In the genomic region with DNA sequence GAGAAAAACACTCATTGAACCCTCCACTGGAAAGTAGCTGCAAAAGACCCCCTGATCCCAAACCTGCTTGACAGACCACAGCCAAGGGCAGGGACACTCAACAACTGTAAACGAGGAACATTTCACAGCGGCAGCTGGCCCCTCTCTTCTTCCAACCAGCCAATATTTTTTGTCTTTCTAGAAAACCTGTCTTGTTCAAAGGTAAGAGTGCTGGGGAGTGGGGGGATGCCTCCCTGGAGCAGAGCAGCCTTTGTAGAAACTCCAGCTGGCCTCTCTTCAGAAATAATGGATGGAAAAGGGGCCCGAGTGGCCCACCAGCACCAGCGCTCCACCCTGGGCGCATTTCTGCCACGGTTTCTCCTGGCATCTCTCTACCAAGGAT, we compare ENCODE assay signal across 9 cellular contexts.
DNase-seq lines count a peak whose midpoint lies in the region; ATAC-seq and TF ChIP-seq lines count a peak whose summit lies in the region.
"Had no signal": no experiment of that assay in that cellular context is flagged by ENCODE, and none has a peak within 500 bp of the region (broad histone marks: within the 10 kb centered on the region; RNA-seq: fewer than 3 reads in every experiment).

No MANE protein-coding gene starts in this region.

- H3K27me3 ChIP-seq in ectodermal cell (ENCODE audit: control insufficient read depth, insufficient read depth, low read length, poor library complexity, severe bottlenecking), result peaks cover 9% of the 10 kb centered on the region
- H3K27me3 ChIP-seq in neural progenitor cell, result peaks cover 11% of the 10 kb centered on the region

- H3K36me3 ChIP-seq in ectodermal cell (ENCODE audit: control insufficient read depth, insufficient read depth, low read length), result no peaks in the 10 kb centered on the region
- H3K36me3 ChIP-seq in neural progenitor cell, result no peaks in the 10 kb centered on the region
- H3K36me3 ChIP-seq: heart left ventricle had no signal

- peak overlapping the region; percentile 63 for H3K4me3 Mint-ChIP-seq in neural progenitor cell

- H3K9ac ChIP-seq in neural progenitor cell, result no peak overlapping the region

- peak; percentile 5 for ATAC-seq in HG03432 (IDR thresholded peaks at IDR 0.05; ENCODE audit: unreplicated experiment)
- no peak for ATAC-seq in left colon
- ATAC-seq: heart left ventricle had no signal

- no peaks in the 10 kb centered on the region for H4K20me1 ChIP-seq in neural progenitor cell (ENCODE audit: low read depth)

- peak overlapping the region; percentile 62 for H3K27ac Mint-ChIP-seq in neural progenitor cell

- H3K27ac ChIP-seq in ectodermal cell (ENCODE audit: insufficient read depth, low read depth, low read length, poor library complexity, severe bottlenecking) (no peak overlapping the region), neural progenitor cell (peak overlapping the region; percentile 96)
- H3K27ac ChIP-seq: heart left ventricle had no signal

- no peak overlapping the region for H2AFZ ChIP-seq in neural progenitor cell (replicated peaks)

- peaks cover 17% of the 10 kb centered on the region for H3K9me3 Mint-ChIP-seq in neural progenitor cell

- H3K27me3 Mint-ChIP-seq in neural progenitor cell (ENCODE audit: insufficient read depth, low read depth), result peaks cover 8% of the 10 kb centered on the region

- H3K9me3 ChIP-seq in ectodermal cell (ENCODE audit: control insufficient read depth, low read length) (no peaks in the 10 kb centered on the region), neural progenitor cell (ENCODE audit: low read depth) (peaks cover 9% of the 10 kb centered on the region)

- H3K4me1 ChIP-seq in ectodermal cell (ENCODE audit: control insufficient read depth, insufficient read depth, low read length) (peaks cover 11% of the 10 kb centered on the region), neural progenitor cell (peaks cover 38% of the 10 kb centered on the region)

- 23 to 36% methylated on average over 6 of the region's 6 CpGs for WGBS in ectodermal cell, 2 experiments

- intact Hi-C loops in left colon (cut with DNase I, micrococcal nuclease), result no loop called here

- peak overlapping the region; percentile 77 for H3K4me3 ChIP-seq in GM12875 (ENCODE audit: low read depth, low read length)
- peak overlapping the region; percentile 22 for H3K4me3 ChIP-seq in ectodermal cell (ENCODE audit: insufficient read depth, low read depth, low read length)
- peak overlapping the region; percentile 51 for H3K4me3 ChIP-seq in neural progenitor cell

- DNase-seq in neural progenitor cell (ENCODE audit: low spot score), result no peak
- DNase-seq in left colon, result no peak
- no peak for DNase-seq in glomerular visceral epithelial cell (ENCODE audit: extremely low spot score)
- no peak for DNase-seq in activated CD4-positive, alpha-beta T cell treated with anti-CD3 and anti-CD28 coated beads for 4 hours
- no peak for DNase-seq in T1000 (lab: John Stamatoyannopoulos, UW)
- DNase-seq: heart left ventricle had no signal

- TF ChIP-seq CTCF in GM12875 (IDR thresholded peaks at IDR 0.05; ENCODE audit: borderline replicate concordance, insufficient read depth, low read depth, low read length) (no peak), neural progenitor cell (IDR thresholded peaks at IDR 0.05) (no peak)

- peaks cover 45% of the 10 kb centered on the region for H3F3A ChIP-seq in neural progenitor cell (ENCODE audit: low read depth)

- H3K36me3 Mint-ChIP-seq in neural progenitor cell, result peaks cover 10% of the 10 kb centered on the region

- no peaks in the 10 kb centered on the region for H3K79me2 ChIP-seq in neural progenitor cell (ENCODE audit: low read depth)

- peaks cover 40% of the 10 kb centered on the region for H3K4me1 Mint-ChIP-seq in neural progenitor cell

- H3K4me2 ChIP-seq in neural progenitor cell, result peak overlapping the region; percentile 92

Comparison
In these comparisons a context has a peak if more than half of its experiments do, and no peak if none do; other contexts are left out.
1. H3K4me3 ChIP-seq: peak in every context shown above with its lines; median percentile 77 in GM12875; 51 in neural progenitor cell; 22 in ectodermal cell.